In genomic region chr1:50735443-50735842, GRCh38 we compare ENCODE assay signal across 9 cellular contexts.
DNase-seq lines count a peak whose midpoint lies in the region; ATAC-seq, FAIRE-seq and TF ChIP-seq lines count a peak whose summit lies in the region.
"Had no signal": no experiment of that assay in that cellular context is flagged by ENCODE, and none has a peak within 500 bp of the region (broad histone marks: within the 10 kb centered on the region; RNA-seq: fewer than 3 reads in every experiment).

No MANE protein-coding gene starts in this region.

- DNase-seq in GM12865 (ENCODE audit: low read depth): peak; percentile 31
- DNase-seq in RCC 7860 (ENCODE audit: low spot score): peak; percentile 24
- peak; percentile 32 for DNase-seq in germinal center (ENCODE audit: low spot score)
- DNase-seq in cerebellum (ENCODE audit: low spot score): no peak
- no peak for DNase-seq in T-helper 2 cell treated with Interferon-gamma antibody and Interleukin-4, amounts not matched to agents 5 μg/mL and 100 μg/mL, for 36 hours (ENCODE audit: low spot score)
- no peak for DNase-seq in effector CD4-positive, alpha-beta T cell

- no peak overlapping the region for H3K4me3 ChIP-seq in GM12865 (ENCODE audit: low read depth, low read length)

- H3K4me1 Mint-ChIP-seq in T-helper 2 cell treated with Interferon-gamma antibody and Interleukin-4, amounts not matched to agents 5 μg/mL and 100 μg/mL, for 36 hours (ENCODE audit: low read depth): peaks cover 13% of the 10 kb centered on the region

- H3K27me3 Mint-ChIP-seq in T-helper 2 cell treated with Interferon-gamma antibody and Interleukin-4, amounts not matched to agents 5 μg/mL and 100 μg/mL, for 36 hours (ENCODE audit: low read depth): no peaks in the 10 kb centered on the region
- H3K27me3 Mint-ChIP-seq: activated naive CD8-positive, alpha-beta T cell had no signal

- H3K27ac Mint-ChIP-seq in T-helper 2 cell treated with Interferon-gamma antibody and Interleukin-4, amounts not matched to agents 5 μg/mL and 100 μg/mL, for 36 hours: no peak overlapping the region
- H3K27ac Mint-ChIP-seq: activated naive CD8-positive, alpha-beta T cell had no signal

- H3K36me3 Mint-ChIP-seq in T-helper 2 cell treated with Interferon-gamma antibody and Interleukin-4, amounts not matched to agents 5 μg/mL and 100 μg/mL, for 36 hours (ENCODE audit: low read depth): peaks cover 11% of the 10 kb centered on the region

- ATAC-seq in GM19463 (IDR thresholded peaks at IDR 0.05; ENCODE audit: unreplicated experiment): no peak

- H3K9me3 Mint-ChIP-seq in T-helper 2 cell treated with Interferon-gamma antibody and Interleukin-4, amounts not matched to agents 5 μg/mL and 100 μg/mL, for 36 hours: no peaks in the 10 kb centered on the region

- H3K4me3 Mint-ChIP-seq in T-helper 2 cell treated with Interferon-gamma antibody and Interleukin-4, amounts not matched to agents 5 μg/mL and 100 μg/mL, for 36 hours: no peak overlapping the region
- H3K4me3 Mint-ChIP-seq: activated naive CD8-positive, alpha-beta T cell had no signal

- peak; percentile 32 for TF ChIP-seq CTCF in GM12865 (IDR thresholded peaks at IDR 0.05; ENCODE audit: insufficient read depth, low read depth, low read length, missing control alignments)

- FAIRE-seq in A204.1 (lab: Jason Lieb, UNC) (peak; percentile 95), RCC 7860 (lab: Jason Lieb, UNC) (peak; percentile 74)

Comparison
In these comparisons a context has a peak if more than half of its experiments do, and no peak if none do; other contexts are left out.
1. DNase-seq: peak in GM12865 (single experiment), RCC 7860 (single experiment) and germinal center (single experiment); none in cerebellum (single experiment), T-helper 2 cell treated with Interferon-gamma antibody and Interleukin-4, amounts not matched to agents 5 μg/mL and 100 μg/mL, for 36 hours (single experiment) and effector CD4-positive, alpha-beta T cell (single experiment).